In genomic region chr17:79793924-79794304, GRCh38 we compare ENCODE assay signal across 12 cellular contexts. TPM values are rescaled to one million over a fixed set of nuclear protein-coding genes. Genes with fewer than 3 reads are reported as not detected.
A peak's percentile ranks its signal among the peaks of the same experiment; 100 is the strongest.
DNase-seq lines count a peak whose midpoint lies in the region; ATAC-seq and TF ChIP-seq lines count a peak whose summit lies in the region.
"Had no signal": no experiment of that assay in that cellular context is flagged by ENCODE, and none has a peak within 500 bp of the region (broad histone marks: within the 10 kb centered on the region; RNA-seq: fewer than 3 reads in every experiment).

No MANE protein-coding gene starts in this region.

- no peak overlapping the region for H3K27ac ChIP-seq in HUES6 (ENCODE audit: low read depth, low read length)

- intact Hi-C loops in CD14-positive monocyte (cut with micrococcal nuclease): loop anchor here in 1 of 2 donors (5.0 kb wide), 2 partner anchors 123 to 198 kb away; no protein-coding TSS in a partner anchor

- no peak for ATAC-seq in HG02571 (IDR thresholded peaks at IDR 0.05; ENCODE audit: unreplicated experiment)
- no peak for ATAC-seq in HG03280 (IDR thresholded peaks at IDR 0.05; ENCODE audit: unreplicated experiment)
- ATAC-seq: left colon had no signal

- no peaks in the 10 kb centered on the region for H3K36me3 ChIP-seq in HUES6 (ENCODE audit: control insufficient read depth, insufficient read depth, low read length)

- H3K4me1 ChIP-seq in HUES6 (ENCODE audit: control insufficient read depth, insufficient read depth, low read length): peaks cover 53% of the 10 kb centered on the region

- H3K9me3 Mint-ChIP-seq in chondrocyte (ENCODE audit: low read depth): no peaks in the 10 kb centered on the region
- no peaks in the 10 kb centered on the region for H3K9me3 Mint-ChIP-seq in nephron
- peaks cover 0 to 26% (median 9%) of the 10 kb centered on the region in 7 donors for H3K9me3 Mint-ChIP-seq in CD14-positive monocyte

- H3K27me3 Mint-ChIP-seq in chondrocyte (ENCODE audit: low read depth) (peaks cover 18% of the 10 kb centered on the region), nephron (ENCODE audit: low read depth) (peaks cover 70% of the 10 kb centered on the region), CD14-positive monocyte (ENCODE audit: low read depth in 3 of 3) (peaks cover 53 to 73% (median 59%) of the 10 kb centered on the region in 3 donors)

- no peaks in the 10 kb centered on the region for H3K36me3 Mint-ChIP-seq in chondrocyte (ENCODE audit: low read depth)
- H3K36me3 Mint-ChIP-seq in nephron (ENCODE audit: low read depth): no peaks in the 10 kb centered on the region
- peaks cover 12 to 24% of the 10 kb centered on the region in 2 donors for H3K36me3 Mint-ChIP-seq in CD14-positive monocyte

- peaks cover 92% of the 10 kb centered on the region for H3K27me3 ChIP-seq in HUES6 (ENCODE audit: control insufficient read depth, insufficient read depth, low read length)

- DNase-seq in COLO829 (ENCODE audit: low spot score): peak; percentile 79
- no peak for DNase-seq in chondrocyte (ENCODE audit: low spot score)
- no peak for DNase-seq in CD14-positive monocyte (ENCODE audit: low spot score)
- DNase-seq in NCI-H2196 treated with DMSO at 0.1 percent for 48 hours (lab: John Stamatoyannopoulos, UW; ENCODE audit: unreplicated experiment): no peak
- DNase-seq: dermis blood vessel endothelial cell, GF-D8, left colon, SHP77 had no signal

- TF ChIP-seq CTCF in chondrocyte (IDR thresholded peaks at IDR 0.05): no peak
- TF ChIP-seq CTCF in nephron (IDR thresholded peaks at IDR 0.05; ENCODE audit: unreplicated experiment in 3 of 3): no peak
- no peak for TF ChIP-seq CTCF in CD14-positive monocyte (IDR thresholded peaks at IDR 0.05)

- H3K4me3 Mint-ChIP-seq in chondrocyte (ENCODE audit: unreplicated experiment) (peak overlapping the region; percentile 71), nephron (peak overlapping the region; percentile 72 to 83 (median 79)), CD14-positive monocyte (peak overlapping the region in 1 of 2 donors; percentile 79)

- H3K27ac Mint-ChIP-seq in chondrocyte (ENCODE audit: unreplicated experiment) (peak overlapping the region; percentile 96), nephron (peak overlapping the region; percentile 29 to 80 (median 69)), CD14-positive monocyte (no peak overlapping the region)

- H3K9ac ChIP-seq in HUES6 (ENCODE audit: low read length): no peak overlapping the region

- peak overlapping the region; percentile 47 for H3K4me3 ChIP-seq in HUES6 (ENCODE audit: low read depth, low read length)

- H3K9me3 ChIP-seq in HUES6 (ENCODE audit: control insufficient read depth, insufficient read depth, low read depth, low read length): no peaks in the 10 kb centered on the region

- H3K4me1 Mint-ChIP-seq in chondrocyte (ENCODE audit: low read depth) (peaks cover 34% of the 10 kb centered on the region), nephron (peaks cover 38% of the 10 kb centered on the region), CD14-positive monocyte (peaks cover 34% of the 10 kb centered on the region)

RNA-seq across cellular contexts. Expression of gene CBX8, which starts 3.0 kb away (rescaled TPM):
- total RNA-seq in chondrocyte: 4.6 to 8.3 TPM (median 6.1 TPM) in 3 replicates
- 1 to 10 TPM; 2.5 TPM for polyA plus RNA-seq in CD14-positive monocyte

RNA-seq across cellular contexts. Expression of gene CBX2, which starts 16.0 kb away (rescaled TPM):
- 4.1 to 11.8 TPM (median 4.9 TPM) in 3 replicates for total RNA-seq in chondrocyte
- under 1 TPM in 1 of 2 donors, not detected in 1; 0.09 TPM for polyA plus RNA-seq in CD14-positive monocyte

RNA-seq across cellular contexts. Expression of gene CBX4, which starts 45.3 kb away (rescaled TPM):
- 26.7 to 27.2 TPM (median 26.8 TPM) in 3 replicates for total RNA-seq in chondrocyte
- 1 to 10 TPM; 1.4 to 3.6 TPM for polyA plus RNA-seq in CD14-positive monocyte

Comparison
In these comparisons a context has a peak if more than half of its experiments do, and no peak if none do; other contexts are left out.
1. H3K27ac Mint-ChIP-seq: peak in chondrocyte (single experiment) and nephron (3 of 3); none in CD14-positive monocyte (0 of 7).